ENCODE assay signal across 2 cellular contexts in the genomic region with DNA sequence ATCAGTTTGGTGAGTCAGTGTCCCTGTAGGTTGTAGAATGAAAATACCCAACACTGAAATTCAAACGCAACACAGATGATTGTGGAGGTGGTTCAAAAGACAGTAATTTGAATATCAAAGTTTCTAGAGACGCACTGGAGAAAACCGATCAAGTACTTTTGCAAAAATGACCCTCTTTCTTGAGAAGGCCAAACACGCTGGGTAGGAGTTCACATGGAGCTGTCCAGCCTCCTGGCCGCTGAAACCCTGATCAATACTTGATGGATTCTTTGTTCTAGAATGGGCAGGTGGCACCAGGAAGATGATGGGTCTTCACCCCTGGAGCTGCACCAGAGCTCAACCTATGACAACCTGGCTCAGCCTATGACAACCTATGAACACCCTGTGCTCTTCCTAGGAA.
A peak's percentile ranks its signal among the peaks of the same experiment; 100 is the strongest.
TF ChIP-seq lines count a peak whose summit lies in the region.

No MANE protein-coding gene starts in this region.

TF ChIP-seq in IMR-90, 13 proteins besides CTCF, POLR2A, EP300 and RAD21:
- TF ChIP-seq SMC3 (IDR thresholded peaks at IDR 0.05; ENCODE audit: low read depth, low read length) (no peak), MAFK (IDR thresholded peaks at IDR 0.05; ENCODE audit: low read depth, low read length) (no peak), CHD1 (IDR thresholded peaks at IDR 0.05; ENCODE audit: low read depth, low read length) (no peak), MAZ (IDR thresholded peaks at IDR 0.05; ENCODE audit: borderline replicate concordance, low read depth, low read length) (no peak), MXI1 (IDR thresholded peaks at IDR 0.05; ENCODE audit: borderline replicate concordance, low read depth, low read length) (no peak), RCOR1 (IDR thresholded peaks at IDR 0.05; ENCODE audit: insufficient replicate concordance, low read length) (no peak), FOS (IDR thresholded peaks at IDR 0.05; ENCODE audit: low read depth, low read length) (no peak), CEBPB (IDR thresholded peaks at IDR 0.05; ENCODE audit: low read depth, low read length) (no peak), BHLHE40 (IDR thresholded peaks at IDR 0.05; ENCODE audit: low read depth, low read length) (no peak), NFE2L2 (IDR thresholded peaks at IDR 0.05; ENCODE audit: low read depth, low read length) (no peak)
- TF ChIP-seq, protein P1, sequence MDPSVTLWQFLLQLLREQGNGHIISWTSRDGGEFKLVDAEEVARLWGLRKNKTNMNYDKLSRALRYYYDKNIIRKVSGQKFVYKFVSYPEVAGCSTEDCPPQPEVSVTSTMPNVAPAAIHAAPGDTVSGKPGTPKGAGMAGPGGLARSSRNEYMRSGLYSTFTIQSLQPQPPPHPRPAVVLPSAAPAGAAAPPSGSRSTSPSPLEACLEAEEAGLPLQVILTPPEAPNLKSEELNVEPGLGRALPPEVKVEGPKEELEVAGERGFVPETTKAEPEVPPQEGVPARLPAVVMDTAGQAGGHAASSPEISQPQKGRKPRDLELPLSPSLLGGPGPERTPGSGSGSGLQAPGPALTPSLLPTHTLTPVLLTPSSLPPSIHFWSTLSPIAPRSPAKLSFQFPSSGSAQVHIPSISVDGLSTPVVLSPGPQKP (IDR thresholded peaks at IDR 0.05; ENCODE audit: borderline replicate concordance, low read depth, low read length) = no peak
- TF ChIP-seq, protein P2, sequence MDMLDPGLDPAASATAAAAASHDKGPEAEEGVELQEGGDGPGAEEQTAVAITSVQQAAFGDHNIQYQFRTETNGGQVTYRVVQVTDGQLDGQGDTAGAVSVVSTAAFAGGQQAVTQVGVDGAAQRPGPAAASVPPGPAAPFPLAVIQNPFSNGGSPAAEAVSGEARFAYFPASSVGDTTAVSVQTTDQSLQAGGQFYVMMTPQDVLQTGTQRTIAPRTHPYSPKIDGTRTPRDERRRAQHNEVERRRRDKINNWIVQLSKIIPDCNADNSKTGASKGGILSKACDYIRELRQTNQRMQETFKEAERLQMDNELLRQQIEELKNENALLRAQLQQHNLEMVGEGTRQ (IDR thresholded peaks at IDR 0.05; ENCODE audit: low read depth, low read length) = no peak

TF ChIP-seq in liver, 16 proteins besides CTCF, POLR2A, EP300 and RAD21:
- TF ChIP-seq, protein P3, sequence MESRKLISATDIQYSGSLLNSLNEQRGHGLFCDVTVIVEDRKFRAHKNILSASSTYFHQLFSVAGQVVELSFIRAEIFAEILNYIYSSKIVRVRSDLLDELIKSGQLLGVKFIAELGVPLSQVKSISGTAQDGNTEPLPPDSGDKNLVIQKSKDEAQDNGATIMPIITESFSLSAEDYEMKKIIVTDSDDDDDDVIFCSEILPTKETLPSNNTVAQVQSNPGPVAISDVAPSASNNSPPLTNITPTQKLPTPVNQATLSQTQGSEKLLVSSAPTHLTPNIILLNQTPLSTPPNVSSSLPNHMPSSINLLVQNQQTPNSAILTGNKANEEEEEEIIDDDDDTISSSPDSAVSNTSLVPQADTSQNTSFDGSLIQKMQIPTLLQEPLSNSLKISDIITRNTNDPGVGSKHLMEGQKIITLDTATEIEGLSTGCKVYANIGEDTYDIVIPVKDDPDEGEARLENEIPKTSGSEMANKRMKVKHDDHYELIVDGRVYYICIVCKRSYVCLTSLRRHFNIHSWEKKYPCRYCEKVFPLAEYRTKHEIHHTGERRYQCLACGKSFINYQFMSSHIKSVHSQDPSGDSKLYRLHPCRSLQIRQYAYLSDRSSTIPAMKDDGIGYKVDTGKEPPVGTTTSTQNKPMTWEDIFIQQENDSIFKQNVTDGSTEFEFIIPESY (IDR thresholded peaks at IDR 0.05) = no peak
- TF ChIP-seq, protein P4, sequence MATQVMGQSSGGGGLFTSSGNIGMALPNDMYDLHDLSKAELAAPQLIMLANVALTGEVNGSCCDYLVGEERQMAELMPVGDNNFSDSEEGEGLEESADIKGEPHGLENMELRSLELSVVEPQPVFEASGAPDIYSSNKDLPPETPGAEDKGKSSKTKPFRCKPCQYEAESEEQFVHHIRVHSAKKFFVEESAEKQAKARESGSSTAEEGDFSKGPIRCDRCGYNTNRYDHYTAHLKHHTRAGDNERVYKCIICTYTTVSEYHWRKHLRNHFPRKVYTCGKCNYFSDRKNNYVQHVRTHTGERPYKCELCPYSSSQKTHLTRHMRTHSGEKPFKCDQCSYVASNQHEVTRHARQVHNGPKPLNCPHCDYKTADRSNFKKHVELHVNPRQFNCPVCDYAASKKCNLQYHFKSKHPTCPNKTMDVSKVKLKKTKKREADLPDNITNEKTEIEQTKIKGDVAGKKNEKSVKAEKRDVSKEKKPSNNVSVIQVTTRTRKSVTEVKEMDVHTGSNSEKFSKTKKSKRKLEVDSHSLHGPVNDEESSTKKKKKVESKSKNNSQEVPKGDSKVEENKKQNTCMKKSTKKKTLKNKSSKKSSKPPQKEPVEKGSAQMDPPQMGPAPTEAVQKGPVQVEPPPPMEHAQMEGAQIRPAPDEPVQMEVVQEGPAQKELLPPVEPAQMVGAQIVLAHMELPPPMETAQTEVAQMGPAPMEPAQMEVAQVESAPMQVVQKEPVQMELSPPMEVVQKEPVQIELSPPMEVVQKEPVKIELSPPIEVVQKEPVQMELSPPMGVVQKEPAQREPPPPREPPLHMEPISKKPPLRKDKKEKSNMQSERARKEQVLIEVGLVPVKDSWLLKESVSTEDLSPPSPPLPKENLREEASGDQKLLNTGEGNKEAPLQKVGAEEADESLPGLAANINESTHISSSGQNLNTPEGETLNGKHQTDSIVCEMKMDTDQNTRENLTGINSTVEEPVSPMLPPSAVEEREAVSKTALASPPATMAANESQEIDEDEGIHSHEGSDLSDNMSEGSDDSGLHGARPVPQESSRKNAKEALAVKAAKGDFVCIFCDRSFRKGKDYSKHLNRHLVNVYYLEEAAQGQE (IDR thresholded peaks at IDR 0.05) = peak; percentile 97
